In genomic region chr16:75446416-75446815, GRCh38 we compare ENCODE assay signal across 26 cellular contexts. TPM values are rescaled to one million over a fixed set of nuclear protein-coding genes. Genes with fewer than 3 reads are reported as not detected.
"Had no signal": no experiment of that assay in that cellular context is flagged by ENCODE, and none has a peak within 500 bp of the region (broad histone marks: within the 10 kb centered on the region; RNA-seq: fewer than 3 reads in every experiment).

No MANE protein-coding gene starts in this region.

- H3K27me3 ChIP-seq: SJSA1 had no signal

- H3K4me1 Mint-ChIP-seq: activated naive CD4-positive, alpha-beta T cell treated with anti-CD3 and anti-CD28 coated beads, Interleukin-2, amount 10 ng/mL, durations not matched to agents 7 days and 5 days; activated naive CD8-positive, alpha-beta T cell treated with anti-CD3 and anti-CD28 coated beads for 36 hours had no signal

- H3K27ac ChIP-seq: SJSA1 had no signal

- ATAC-seq: activated CD4-positive, CD25-positive, alpha-beta regulatory T cell treated with anti-CD3 and anti-CD28 coated beads, Interleukin-2, amount 50 U/mL, for 24 hours; activated CD8-positive, alpha-beta T cell treated with anti-CD3 and anti-CD28 coated beads for 36 hours; activated T-cell treated with anti-CD3 and anti-CD28 coated beads, Interleukin-2, amount 50 U/mL, for 72 hours; SK-N-SH treated with all-trans-retinoic acid at 6 μM for 48 hours had no signal

- H3K4me1 ChIP-seq: SJSA1 had no signal

- H3K27ac Mint-ChIP-seq: activated CD8-positive, alpha-beta T cell treated with anti-CD3 and anti-CD28 coated beads for 36 hours; activated naive CD4-positive, alpha-beta T cell treated with anti-CD3 and anti-CD28 coated beads, Interleukin-2, amount 10 ng/mL, durations not matched to agents 7 days and 5 days; activated naive CD8-positive, alpha-beta T cell treated with anti-CD3 and anti-CD28 coated beads for 36 hours; activated T-cell treated with anti-CD3 and anti-CD28 coated beads, Interleukin-2, amount 50 U/mL, for 72 hours; activated T-helper 2 cell treated with anti-CD3 and anti-CD28 coated beads, Interferon-gamma antibody, Interleukin-2, Interleukin-4, amounts not matched to agents 10 μg/mL and 5 μg/mL and 100 μg/mL, durations not matched to agents 14 hours and 24 hours and 36 hours; T-helper 2 cell treated with Interferon-gamma antibody and Interleukin-4, amounts not matched to agents 5 μg/mL and 100 μg/mL, for 36 hours had no signal

- H3K27me3 Mint-ChIP-seq: activated CD8-positive, alpha-beta T cell treated with anti-CD3 and anti-CD28 coated beads for 36 hours; activated naive CD4-positive, alpha-beta T cell treated with anti-CD3 and anti-CD28 coated beads, Interleukin-2, amount 10 ng/mL, durations not matched to agents 7 days and 5 days; activated naive CD8-positive, alpha-beta T cell treated with anti-CD3 and anti-CD28 coated beads for 36 hours had no signal

- H3K9me3 Mint-ChIP-seq: activated CD8-positive, alpha-beta T cell treated with anti-CD3 and anti-CD28 coated beads for 36 hours; activated naive CD4-positive, alpha-beta T cell treated with anti-CD3 and anti-CD28 coated beads, Interleukin-2, amount 10 ng/mL, durations not matched to agents 7 days and 5 days; activated naive CD8-positive, alpha-beta T cell treated with anti-CD3 and anti-CD28 coated beads for 36 hours; activated T-cell treated with anti-CD3 and anti-CD28 coated beads, Interleukin-2, amount 50 U/mL, for 72 hours; activated T-helper 2 cell treated with anti-CD3 and anti-CD28 coated beads, Interferon-gamma antibody, Interleukin-2, Interleukin-4, amounts not matched to agents 10 μg/mL and 5 μg/mL and 100 μg/mL, durations not matched to agents 14 hours and 24 hours and 36 hours; T-helper 2 cell treated with Interferon-gamma antibody and Interleukin-4, amounts not matched to agents 5 μg/mL and 100 μg/mL, for 36 hours had no signal

- H3K4me3 Mint-ChIP-seq: activated CD8-positive, alpha-beta T cell treated with anti-CD3 and anti-CD28 coated beads for 36 hours; activated naive CD4-positive, alpha-beta T cell treated with anti-CD3 and anti-CD28 coated beads, Interleukin-2, amount 10 ng/mL, durations not matched to agents 7 days and 5 days; activated naive CD8-positive, alpha-beta T cell treated with anti-CD3 and anti-CD28 coated beads for 36 hours; activated T-cell treated with anti-CD3 and anti-CD28 coated beads, Interleukin-2, amount 50 U/mL, for 72 hours; T-helper 2 cell treated with Interferon-gamma antibody and Interleukin-4, amounts not matched to agents 5 μg/mL and 100 μg/mL, for 36 hours had no signal

- FAIRE-seq: RCC 7860 had no signal

- H3K9me3 ChIP-seq: SJSA1 had no signal

- DNase-seq: activated CD4-positive, alpha-beta T cell treated with anti-CD3 and anti-CD28 coated beads for 4 hours; activated CD8-positive, alpha-beta memory T cell treated with anti-CD3 and anti-CD28 coated beads, Interleukin-2, amount 50 U/mL, for 4 hours; activated CD8-positive, alpha-beta T cell treated with anti-CD3 and anti-CD28 coated beads for 36 hours; activated gamma-delta T cell treated with Interleukin-2 at 50 U/mL for 16 hours; activated naive CD4-positive, alpha-beta T cell treated with anti-CD3 and anti-CD28 coated beads, Interleukin-2, amount 10 ng/mL, durations not matched to agents 7 days and 5 days; activated naive CD8-positive, alpha-beta T cell treated with anti-CD3 and anti-CD28 coated beads for 36 hours; activated T-cell treated with anti-CD3 and anti-CD28 coated beads, Interleukin-2, amount 50 U/mL, for 72 hours; cerebellar nuclear complex; Karpas-422; MM.1S; NCI-H1105; NCI-H1436; NCI-H187; NCI-H2081; NCI-H345; NCI-H510A treated with DMSO at 0.1 percent for 48 hours; NCI-H69; SHP77; SW 1271 had no signal

- H3K4me3 ChIP-seq: SJSA1 had no signal

RNA-seq across cellular contexts. Expression of gene CHST6, which starts 48.8 kb away (rescaled TPM):
- total RNA-seq: activated CD8-positive, alpha-beta T cell treated with anti-CD3 and anti-CD28 coated beads for 36 hours; activated T-helper 2 cell treated with anti-CD3 and anti-CD28 coated beads, Interferon-gamma antibody, Interleukin-2, Interleukin-4, amounts not matched to agents 10 μg/mL and 5 μg/mL and 100 μg/mL, durations not matched to agents 14 hours and 24 hours and 36 hours; SJSA1; T-helper 1 cell treated with Interleukin-12 subunit alpha and Interleukin-12 subunit beta and Interleukin-4 antibody, amounts not matched to agents 30 ng/mL and 1 ng/mL, for 36 hours had no signal
